10 cellular contexts compared by ENCODE assay signal in the genomic region with DNA sequence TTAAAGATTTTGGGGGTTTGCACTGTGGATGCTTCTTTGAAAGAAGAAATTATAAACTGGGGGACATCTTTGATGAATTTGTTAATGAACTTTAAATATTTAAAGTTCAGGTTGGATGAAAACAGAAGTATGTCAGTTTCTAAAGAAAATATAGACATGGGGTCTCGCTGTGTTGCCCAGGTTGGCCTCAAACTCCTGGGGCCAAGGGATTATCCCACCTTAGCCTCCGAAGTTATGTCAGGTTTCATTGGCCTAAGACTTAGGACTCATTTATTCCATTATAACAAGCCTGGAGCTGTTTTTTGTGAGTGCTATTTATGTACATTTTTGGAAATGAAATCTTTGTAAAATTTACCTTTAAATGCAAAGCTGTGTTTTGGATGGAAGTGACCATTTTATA. TPM values are rescaled to one million over a fixed set of nuclear protein-coding genes. Genes with fewer than 3 reads are reported as not detected.
A peak's percentile ranks its signal among the peaks of the same experiment; 100 is the strongest.
DNase-seq lines count a peak whose midpoint lies in the region; ATAC-seq, FAIRE-seq and TF ChIP-seq lines count a peak whose summit lies in the region.
"Had no signal": no experiment of that assay in that cellular context is flagged by ENCODE, and none has a peak within 500 bp of the region (broad histone marks: within the 10 kb centered on the region; RNA-seq: fewer than 3 reads in every experiment).

No MANE protein-coding gene starts in this region.

- H3K36me3 ChIP-seq in heart left ventricle (no peaks in the 10 kb centered on the region), RWPE2 (ENCODE audit: low read depth) (peaks cover 9% of the 10 kb centered on the region), endothelial cell of umbilical vein (ENCODE audit: control insufficient read depth in 2 of 2, extremely low read depth in 1 of 2, insufficient read depth in 2 of 2, low read length in 2 of 2) (no peaks in the 10 kb centered on the region), smooth muscle cell (ENCODE audit: low read depth) (no peaks in the 10 kb centered on the region)

- peaks cover 0 to 72% (median 57%) of the 10 kb centered on the region in 12 donors for H3K4me1 ChIP-seq in heart left ventricle
- H3K4me1 ChIP-seq in RWPE2 (ENCODE audit: insufficient read depth, poor library complexity, severe bottlenecking): peaks cover 30% of the 10 kb centered on the region
- peaks cover 23% of the 10 kb centered on the region for H3K4me1 ChIP-seq in endothelial cell of umbilical vein (ENCODE audit: control insufficient read depth, extremely low read depth, insufficient read depth, low read length)
- peaks cover 23% of the 10 kb centered on the region for H3K4me1 ChIP-seq in smooth muscle cell (ENCODE audit: low read depth)

- H2AFZ ChIP-seq in endothelial cell of umbilical vein (ENCODE audit: low read depth, low read length) (no peak overlapping the region), smooth muscle cell (ENCODE audit: low read depth) (no peak overlapping the region)

- dilution Hi-C loops in endothelial cell of umbilical vein (cut with MboI; ENCODE audit: extremely low pct_ligation_motif_present, low sequenced_read_pairs): no loop called here

- CTCF ChIA-PET in endothelial cell of umbilical vein (lab: Charles Lee): interaction anchor here (1.4 to 3.5 kb wide), 2 partner anchors 12 to 14 kb away, joined by 3 to 19 read pairs; no protein-coding TSS in a partner anchor

- FAIRE-seq in endothelial cell of umbilical vein (lab: Jason Lieb, UNC): no peak
- FAIRE-seq: TTC549 had no signal

- H3K27ac ChIP-seq in heart left ventricle: peak overlapping the region in 4 of 12 donors; percentile 94 to 98 (median 96)
- H3K27ac ChIP-seq in RWPE2 (ENCODE audit: poor library complexity, severe bottlenecking): peak overlapping the region; percentile 89
- H3K27ac ChIP-seq in endothelial cell of umbilical vein (ENCODE audit: insufficient read depth, low read depth, low read length): no peak overlapping the region
- no peak overlapping the region for H3K27ac ChIP-seq in smooth muscle cell (ENCODE audit: low read depth)

- intact Hi-C loops in heart left ventricle (cut with DNase I): loop anchor here in 2 of 10 donors (5.0 to 10.0 kb wide), 2 partner anchors 69 to 117 kb away; a partner anchor contains a TSS
- intact Hi-C loops in cardiac septum (cut with DNase I): loop anchor here (5.0 to 10.0 kb wide), 2 partner anchors 69 to 363 kb away; a partner anchor contains a TSS
- intact Hi-C loops in endothelial cell of umbilical vein (cut with micrococcal nuclease): no loop called here

- TF ChIP-seq CTCF in heart left ventricle (IDR thresholded peaks at IDR 0.05) (no peak), RWPE2 (IDR thresholded peaks at IDR 0.05; ENCODE audit: poor library complexity, severe bottlenecking) (no peak), endothelial cell of umbilical vein (IDR thresholded peaks at IDR 0.05; ENCODE audit: extremely low read depth in 1 of 2, insufficient read depth in 1 of 2, low read depth in 1 of 2, low read length in 2 of 2) (no peak), smooth muscle cell (IDR thresholded peaks at IDR 0.05; ENCODE audit: borderline replicate concordance, insufficient read depth, poor library complexity, severe bottlenecking) (no peak)

- BruUV-seq in endothelial cell of umbilical vein (replicated peaks; lab: Mats Ljungman, UMichigan): no TSS peak

- H3K4me2 ChIP-seq in endothelial cell of umbilical vein (ENCODE audit: insufficient read depth, low read length) (peak overlapping the region; percentile 78), smooth muscle cell (peak overlapping the region; percentile 94)

- TF ChIP-seq POLR2A in heart left ventricle (IDR thresholded peaks at IDR 0.05) (no peak), endothelial cell of umbilical vein (IDR thresholded peaks at IDR 0.05; ENCODE audit: low read depth, low read length) (no peak)

- ATAC-seq in heart left ventricle (no peak), RWPE2 (ENCODE audit: low read depth) (no peak), GM18909 (IDR thresholded peaks at IDR 0.05; ENCODE audit: poor library complexity, unreplicated experiment) (no peak)

- peaks cover 57% of the 10 kb centered on the region for H3K79me2 ChIP-seq in endothelial cell of umbilical vein (ENCODE audit: control insufficient read depth, insufficient read depth, low read length)
- peaks cover 63% of the 10 kb centered on the region for H3K79me2 ChIP-seq in smooth muscle cell (ENCODE audit: low read depth)

- no peaks in the 10 kb centered on the region for H3K9me1 ChIP-seq in endothelial cell of umbilical vein (replicated peaks; ENCODE audit: control insufficient read depth, extremely low read depth, insufficient read depth, low read length)

- H4K20me1 ChIP-seq in endothelial cell of umbilical vein (replicated peaks; ENCODE audit: control insufficient read depth, extremely low read depth, insufficient read depth, low read length) (peaks cover 3% of the 10 kb centered on the region), smooth muscle cell (ENCODE audit: low read depth) (peaks cover 32% of the 10 kb centered on the region)

- H3K9me3 ChIP-seq in heart left ventricle (no peaks in the 10 kb centered on the region), RWPE2 (ENCODE audit: severe bottlenecking) (no peaks in the 10 kb centered on the region), endothelial cell of umbilical vein (replicated peaks; ENCODE audit: control insufficient read depth, insufficient read depth, low read length) (no peaks in the 10 kb centered on the region), smooth muscle cell (replicated peaks; ENCODE audit: low read depth) (no peaks in the 10 kb centered on the region)

- DNase-seq in heart left ventricle (no peak), cardiac septum (ENCODE audit: low spot score) (no peak), RWPE2 (ENCODE audit: low spot score) (no peak), endothelial cell of umbilical vein (ENCODE audit: low read depth, low spot score) (no peak), smooth muscle cell (lab: John Stamatoyannopoulos, UW; ENCODE audit: unreplicated experiment) (no peak), 8988T (no peak), anterior cingulate cortex (lab: John Stamatoyannopoulos, UW) (no peak)
- DNase-seq: foreskin melanocyte had no signal

- H3K27me3 ChIP-seq in heart left ventricle (no peaks in the 10 kb centered on the region), RWPE2 (ENCODE audit: insufficient read depth, poor library complexity, severe bottlenecking) (no peaks in the 10 kb centered on the region), endothelial cell of umbilical vein (ENCODE audit: control insufficient read depth in 2 of 2, insufficient read depth in 2 of 2, low read length in 2 of 2) (no peaks in the 10 kb centered on the region), smooth muscle cell (ENCODE audit: low read depth) (no peaks in the 10 kb centered on the region)

- 74 to 86% (median 79%) methylated on average over 2 of the region's 2 CpGs for WGBS in heart left ventricle, 4 donors
- WGBS in smooth muscle cell (ENCODE audit: low lambda C conversion rate): 91% methylated on average over 2 of the region's 2 CpGs

- H3K9ac ChIP-seq in endothelial cell of umbilical vein (replicated peaks; ENCODE audit: extremely low read depth, insufficient read depth, low read length) (no peak overlapping the region), smooth muscle cell (ENCODE audit: low read depth) (peak overlapping the region; percentile 3)

- peaks cover 5% of the 10 kb centered on the region for H3F3A ChIP-seq in smooth muscle cell (ENCODE audit: low read depth)

- H3K4me3 ChIP-seq in heart left ventricle (peak overlapping the region in 9 of 12 donors; percentile 76 to 93 (median 82)), RWPE2 (ENCODE audit: severe bottlenecking) (peak overlapping the region; percentile 89), endothelial cell of umbilical vein (replicated peaks in 1 of 3; ENCODE audit: insufficient read depth in 1 of 3, low read depth in 1 of 3, low read length in 3 of 3) (no peak overlapping the region), smooth muscle cell (peak overlapping the region; percentile 77)

- POLR2A ChIA-PET in endothelial cell of umbilical vein (lab: Charles Lee): no interaction called here

TF ChIP-seq in endothelial cell of umbilical vein, 7 proteins besides CTCF, POLR2A, EP300 and RAD21:
- TF ChIP-seq MYC (IDR thresholded peaks at IDR 0.05; ENCODE audit: low read depth, low read length) (no peak), GATA2 (IDR thresholded peaks at IDR 0.05; ENCODE audit: insufficient read depth, insufficient read length, low read depth, low read length) (no peak), EZH2 (IDR thresholded peaks at IDR 0.05; ENCODE audit: borderline replicate concordance, low read depth, low read length, severe bottlenecking) (no peak), JUN (IDR thresholded peaks at IDR 0.05; ENCODE audit: borderline replicate concordance, insufficient read depth, insufficient read length, low read depth) (no peak), POLR2AphosphoS5 (IDR thresholded peaks at IDR 0.05; ENCODE audit: insufficient read depth, low read depth, low read length) (no peak), FOS (IDR thresholded peaks at IDR 0.05; ENCODE audit: borderline replicate concordance, insufficient read depth, low read length) (no peak)
- TF ChIP-seq, protein P1, sequence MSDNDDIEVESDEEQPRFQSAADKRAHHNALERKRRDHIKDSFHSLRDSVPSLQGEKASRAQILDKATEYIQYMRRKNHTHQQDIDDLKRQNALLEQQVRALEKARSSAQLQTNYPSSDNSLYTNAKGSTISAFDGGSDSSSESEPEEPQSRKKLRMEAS (IDR thresholded peaks at IDR 0.05; ENCODE audit: insufficient read depth, insufficient read length): no peak
TF ChIP-seq in endothelial cell of umbilical vein: peak in this region for 0.

RNA-seq across cellular contexts. Expression of a gene that starts 2.5 kb away (rescaled TPM):
- total RNA-seq in heart left ventricle: 10 to 100 TPM; 20.4 to 41.8 (median 31.3) TPM
- polyA plus RNA-seq in heart left ventricle: 10 to 100 TPM; 10.1 to 16.6 TPM
- 35.4 TPM for total RNA-seq in cardiac septum
- total RNA-seq in endothelial cell of umbilical vein: 25.2 and 36.1 TPM in 2 replicates
- 7.2 and 7.5 TPM in 2 replicates for polyA plus RNA-seq in endothelial cell of umbilical vein
- 10.1 and 11.8 TPM in 2 replicates for polyA plus RNA-seq in endothelial cell of umbilical vein (2011; cell fraction: cytosol; rRNA removed)
- 64.7 and 67.8 TPM in 2 replicates for polyA plus RNA-seq in endothelial cell of umbilical vein (2011; cell fraction: nucleus; rRNA removed)
- 17.6 and 21.5 TPM in 2 replicates for polyA plus RNA-seq in endothelial cell of umbilical vein (2012)
- 20.2 and 26.9 TPM in 2 replicates for polyA minus RNA-seq in endothelial cell of umbilical vein
- 30.9 TPM for polyA minus RNA-seq in endothelial cell of umbilical vein (2011; cell fraction: cytosol; rRNA and poly(A)+ RNA removed)
- 14.1 and 18.6 TPM in 2 replicates for polyA minus RNA-seq in endothelial cell of umbilical vein (2011; cell fraction: nucleus; rRNA and poly(A)+ RNA removed)
- 31.4 and 42.5 TPM in 2 replicates for total RNA-seq in smooth muscle cell
- polyA plus RNA-seq in smooth muscle cell: 4.4 and 4.5 TPM in 2 replicates

Comparison
In these comparisons a context has a peak if more than half of its experiments do, and no peak if none do; other contexts are left out.
1. H3K4me3 ChIP-seq: peak in heart left ventricle (9 of 12), RWPE2 (single experiment) and smooth muscle cell (single experiment); none in endothelial cell of umbilical vein (0 of 3).